ENCODE assay signal across 22 cellular contexts in genomic region chr18:1968801-1969498, GRCh38.
"Had no signal": no experiment of that assay in that cellular context is flagged by ENCODE, and none has a peak within 500 bp of the region (broad histone marks: within the 10 kb centered on the region; RNA-seq: fewer than 3 reads in every experiment).

No MANE protein-coding gene starts in this region.

- H3K4me1 Mint-ChIP-seq: memory B cell had no signal

- H2AFZ ChIP-seq: hepatocyte, neural progenitor cell had no signal

- H3K9me3 Mint-ChIP-seq: neural progenitor cell had no signal

- H3K27me3 Mint-ChIP-seq: memory B cell; natural killer cell treated with Interleukin-12 subunit alpha and Interleukin-12 subunit beta and Interleukin-15 and Interleukin-18, amount 100 ng/mL, for 72 hours had no signal

- H3K36me3 ChIP-seq: left ventricle myocardium inferior, lower lobe of right lung, neural progenitor cell, ovary, right atrium auricular region, sigmoid colon, tibial artery, upper lobe of left lung, uterus had no signal

- H3K27ac Mint-ChIP-seq: memory B cell; natural killer cell treated with Interleukin-12 subunit alpha and Interleukin-12 subunit beta and Interleukin-15 and Interleukin-18, amount 100 ng/mL, for 72 hours; neural progenitor cell had no signal

- H3K4me3 Mint-ChIP-seq: memory B cell; natural killer cell treated with Interleukin-12 subunit alpha and Interleukin-12 subunit beta and Interleukin-15 and Interleukin-18, amount 100 ng/mL, for 72 hours; neural progenitor cell had no signal

- H3K27me3 ChIP-seq: hepatocyte, neural progenitor cell, ovary, right atrium auricular region, sigmoid colon, tibial artery, upper lobe of left lung, uterus had no signal

- DNase-seq: effector CD8-positive, alpha-beta T cell; foreskin melanocyte; head of caudate nucleus; kidney; left cardiac atrium; left ventricle myocardium inferior; lower lobe of right lung; midbrain; nucleus accumbens; ovary; sigmoid colon; stimulated activated naive CD8-positive, alpha-beta T cell treated with anti-CD3 and anti-CD28 coated beads, Interleukin-15, Interleukin-2, amounts not matched to agents 100 U/mL and 50 U/mL, for 24 hours; tibial artery; upper lobe of left lung; uterus had no signal

- H3K79me2 ChIP-seq: hepatocyte had no signal

- H3K9ac ChIP-seq: neural progenitor cell had no signal

- H3K4me1 ChIP-seq: left ventricle myocardium inferior, lower lobe of right lung, right atrium auricular region, sigmoid colon, tibial artery, upper lobe of left lung, uterus had no signal

- H3K4me2 ChIP-seq: hepatocyte, neural progenitor cell had no signal

- H3K27ac ChIP-seq: coronary artery, hepatocyte, left ventricle myocardium inferior, lower lobe of right lung, neural progenitor cell, ovary, right atrium auricular region, sigmoid colon, skin epidermis, tibial artery, upper lobe of left lung, uterus had no signal

- ATAC-seq: left cardiac atrium; lower lobe of right lung; natural killer cell treated with Interleukin-12 subunit alpha and Interleukin-12 subunit beta and Interleukin-15 and Interleukin-18, amount 100 ng/mL, for 72 hours; stimulated activated naive CD8-positive, alpha-beta T cell treated with anti-CD3 and anti-CD28 coated beads, Interleukin-15, Interleukin-2, amounts not matched to agents 100 U/mL and 50 U/mL, for 24 hours had no signal

- H3K36me3 Mint-ChIP-seq: memory B cell; natural killer cell treated with Interleukin-12 subunit alpha and Interleukin-12 subunit beta and Interleukin-15 and Interleukin-18, amount 100 ng/mL, for 72 hours; neural progenitor cell had no signal

- H3K4me3 ChIP-seq: coronary artery, hepatocyte, left ventricle myocardium inferior, lower lobe of right lung, neural progenitor cell, ovary, right atrium auricular region, sigmoid colon, skin epidermis, tibial artery, upper lobe of left lung, uterus had no signal

- H3K9me3 ChIP-seq: left ventricle myocardium inferior, lower lobe of right lung, ovary, right atrium auricular region, sigmoid colon, tibial artery, upper lobe of left lung, uterus had no signal
